Comparison of ENCODE assay signal across 1 cellular context in genomic region chr15:65821070-65821469, GRCh38.
TF ChIP-seq lines count a peak whose summit lies in the region.

No MANE protein-coding gene starts in this region.

TF ChIP-seq in GM12878, 131 proteins besides CTCF, POLR2A, EP300 and RAD21:
- peak in 1 of 2 experiments; percentile 12; a peak in 2 of 4 replicates for TF ChIP-seq IKZF2 (IDR thresholded peaks at IDR 0.05)
- peak; percentile 26; the same call in 1 of the 2 replicates for TF ChIP-seq ZBTB40 (IDR thresholded peaks at IDR 0.05; ENCODE audit: borderline replicate concordance)
- no peak for TF ChIP-seq WRNIP1 (IDR thresholded peaks at IDR 0.05; ENCODE audit: borderline replicate concordance, low read depth, low read length)
- no peak for TF ChIP-seq ZNF217 (IDR thresholded peaks at IDR 0.05)
- TF ChIP-seq ESRRA (IDR thresholded peaks at IDR 0.05; ENCODE audit: low read length), result no peak
- TF ChIP-seq MEF2A (IDR thresholded peaks at IDR 0.05; ENCODE audit: insufficient read depth, low read depth, low read length), result peak; percentile 86
- TF ChIP-seq RELB (IDR thresholded peaks at IDR 0.05; ENCODE audit: low read depth), result peak; percentile 33; the same call in 1 of the 2 replicates
- TF ChIP-seq MEF2B (IDR thresholded peaks at IDR 0.05; ENCODE audit: partially characterized antibody, poor library complexity, severe bottlenecking), result peak; percentile 87
- TF ChIP-seq ATF7 (IDR thresholded peaks at IDR 0.05; ENCODE audit: low read depth), result peak; percentile 30; the same call in 1 of the 2 replicates
- no peak for TF ChIP-seq POU2F2 (IDR thresholded peaks at IDR 0.05; ENCODE audit: borderline replicate concordance, low read depth, low read length)
- no peak for TF ChIP-seq KDM1A (IDR thresholded peaks at IDR 0.05; ENCODE audit: borderline replicate concordance)
- TF ChIP-seq BHLHE40 (IDR thresholded peaks at IDR 0.05; ENCODE audit: borderline replicate concordance in 1 of 2, low read depth in 2 of 2, low read length in 1 of 2), result 0 out of 4 replicates have a peak, but pooled peaks of 1 of the 2 experiments have one; percentile 7
- TF ChIP-seq TBL1XR1 (IDR thresholded peaks at IDR 0.05; ENCODE audit: low read depth, low read length), result no peak
- TF ChIP-seq BRCA1 (IDR thresholded peaks at IDR 0.05; ENCODE audit: low read depth, low read length), result no peak
